Comparison of ENCODE assay signal across 1 cellular context in genomic region chr13:85675508-85675907, GRCh38.
TF ChIP-seq lines count a peak whose summit lies in the region.

No MANE protein-coding gene starts in this region.

TF ChIP-seq in GM23338, 12 proteins besides CTCF, POLR2A, EP300 and RAD21 (continued from another document):
- TF ChIP-seq REST (IDR thresholded peaks at IDR 0.05; ENCODE audit: unreplicated experiment): no peak
